ENCODE assay signal across 24 cellular contexts in genomic region chr11:112228706-112229105, GRCh38. TPM values are rescaled to one million over a fixed set of nuclear protein-coding genes. Genes with fewer than 3 reads are reported as not detected.
DNase-seq lines count a peak whose midpoint lies in the region; ATAC-seq and TF ChIP-seq lines count a peak whose summit lies in the region.
"Had no signal": no experiment of that assay in that cellular context is flagged by ENCODE, and none has a peak within 500 bp of the region (broad histone marks: within the 10 kb centered on the region; RNA-seq: fewer than 3 reads in every experiment).

No MANE protein-coding gene starts in this region.

- H3K56ac ChIP-seq in IMR-90 (ENCODE audit: extremely low read depth, insufficient read depth, low read length): no peak overlapping the region

- H3K4me3 ChIP-seq in IMR-90 (ENCODE audit: insufficient read depth, low read depth, low read length) (no peak overlapping the region), stomach (no peak overlapping the region), dorsolateral prefrontal cortex (peak overlapping the region in 1 of 59 donors; percentile 82)
- H3K4me3 ChIP-seq: SJSA1 had no signal

- H2BK20ac ChIP-seq in IMR-90 (ENCODE audit: low read depth, low read length): no peak overlapping the region

- peaks cover 0 to 15% of the 10 kb centered on the region in 2 donors for H3K36me3 Mint-ChIP-seq in activated T-cell treated with anti-CD3 and anti-CD28 coated beads, Interleukin-2, amount 50 U/mL, for 72 hours (ENCODE audit: insufficient read depth in 2 of 2)
- H3K36me3 Mint-ChIP-seq in brain: peaks cover 41% of the 10 kb centered on the region

- H3K27me3 Mint-ChIP-seq in activated T-cell treated with anti-CD3 and anti-CD28 coated beads, Interleukin-2, amount 50 U/mL, for 72 hours (ENCODE audit: low read depth): no peaks in the 10 kb centered on the region
- peaks cover 11% of the 10 kb centered on the region for H3K27me3 Mint-ChIP-seq in brain
- H3K27me3 Mint-ChIP-seq: CD8-positive, alpha-beta memory T cell had no signal

- peak overlapping the region; percentile 36; the same call in 1 of the 2 replicates for H2BK120ac ChIP-seq in IMR-90 (ENCODE audit: low read depth, low read length)

- no peaks in the 10 kb centered on the region for H3K9me3 ChIP-seq in IMR-90 (ENCODE audit: control insufficient read depth, insufficient read depth, low read length)
- H3K9me3 ChIP-seq in stomach: no peaks in the 10 kb centered on the region
- H3K9me3 ChIP-seq: SJSA1 had no signal

- TF ChIP-seq EP300 in stomach (IDR thresholded peaks at IDR 0.05): no peak

- H4K8ac ChIP-seq in IMR-90 (ENCODE audit: low read depth in 2 of 2, low read length in 2 of 2): peak overlapping the region in 1 of 2 experiments; percentile 20; a peak in 1 of 4 replicates

- H3K79me1 ChIP-seq in IMR-90 (ENCODE audit: low read depth in 1 of 2, low read length in 2 of 2): peaks cover 24 to 52% of the 10 kb centered on the region in 2 experiments

- in situ Hi-C loops in IMR-90 (cut with MboI; ENCODE audit: low sequenced_read_pairs): loop anchor here (10.0 kb wide), 2 partner anchors 136 to 1056 kb away; no protein-coding TSS in a partner anchor

- H3K4me3 Mint-ChIP-seq in activated T-cell treated with anti-CD3 and anti-CD28 coated beads, Interleukin-2, amount 50 U/mL, for 72 hours: no peak overlapping the region
- peak overlapping the region in 4 of 5 experiments; percentile 84 to 93 (median 88) for H3K4me3 Mint-ChIP-seq in brain
- H3K4me3 Mint-ChIP-seq: H9 had no signal

- intact Hi-C loops in IMR-90 (cut with micrococcal nuclease): loop anchor here (10.0 kb wide), 2 partner anchors 326 to 354 kb away; partner anchors contain the start of genes ALG9, CFAP68 and FDXACB1
- intact Hi-C loops in stomach (cut with DNase I; ENCODE audit: low total_unique reads): no loop called here
- intact Hi-C loops in dorsolateral prefrontal cortex (cut with DNase I): no loop called here

- TF ChIP-seq POLR2A in IMR-90 (IDR thresholded peaks at IDR 0.05; ENCODE audit: low read depth, low read length) (no peak), stomach (IDR thresholded peaks at IDR 0.05) (no peak)

- H3K9me3 Mint-ChIP-seq in activated T-cell treated with anti-CD3 and anti-CD28 coated beads, Interleukin-2, amount 50 U/mL, for 72 hours: no peaks in the 10 kb centered on the region
- no peaks in the 10 kb centered on the region for H3K9me3 Mint-ChIP-seq in brain
- H3K9me3 Mint-ChIP-seq: CD8-positive, alpha-beta memory T cell; H9 had no signal

- no peak for ATAC-seq in activated T-cell treated with anti-CD3 and anti-CD28 coated beads, Interleukin-2, amount 50 U/mL, for 72 hours (replicated peaks in 1 of 2)
- ATAC-seq in IMR-90 (ENCODE audit: low read depth): no peak
- ATAC-seq in HG02973 (IDR thresholded peaks at IDR 0.05; ENCODE audit: unreplicated experiment): no peak
- ATAC-seq: Right ventricle myocardium inferior had no signal

- TF ChIP-seq RAD21 in IMR-90 (IDR thresholded peaks at IDR 0.05; ENCODE audit: low read length): no peak

- peaks cover 6% of the 10 kb centered on the region; the same call in 1 of the 2 replicates for H4K20me1 ChIP-seq in IMR-90 (ENCODE audit: insufficient read depth, low read length)

- peaks cover 17% of the 10 kb centered on the region for H3K4me1 Mint-ChIP-seq in activated T-cell treated with anti-CD3 and anti-CD28 coated beads, Interleukin-2, amount 50 U/mL, for 72 hours (ENCODE audit: low read depth)
- peaks cover 53% of the 10 kb centered on the region for H3K4me1 Mint-ChIP-seq in brain

- H3K27me3 ChIP-seq in IMR-90 (ENCODE audit: control insufficient read depth, insufficient read depth, low read length) (no peaks in the 10 kb centered on the region), stomach (no peaks in the 10 kb centered on the region), dorsolateral prefrontal cortex (no peaks in the 10 kb centered on the region)
- H3K27me3 ChIP-seq: SJSA1 had no signal

- no peak overlapping the region for H3K9ac ChIP-seq in IMR-90 (ENCODE audit: low read depth, low read length)
- H3K9ac ChIP-seq: KMS-11 had no signal

- dilution Hi-C loops in IMR-90 (cut with HindIII; ENCODE audit: low sequenced_read_pairs, unreplicated experiment): no loop called here

- no peak overlapping the region; the same call in 1 of the 2 replicates for H3K18ac ChIP-seq in IMR-90 (ENCODE audit: low read depth, low read length)

- H3K4me1 ChIP-seq in IMR-90 (ENCODE audit: control insufficient read depth, insufficient read depth, low read length) (peaks cover 8% of the 10 kb centered on the region; the same call in 1 of the 2 replicates), stomach (peaks cover 7 to 55% (median 30%) of the 10 kb centered on the region in 4 donors)

- no peak overlapping the region for H3K14ac ChIP-seq in IMR-90 (replicated peaks; ENCODE audit: low read depth, low read length)

- no peak for DNase-seq in activated T-cell treated with anti-CD3 and anti-CD28 coated beads, Interleukin-2, amount 50 U/mL, for 72 hours
- DNase-seq in activated T-cell treated with anti-CD3 and anti-CD28 coated beads, Interleukin-2, amount 50 U/mL, for 1 hour: no peak
- DNase-seq in IMR-90 (no peak), stomach (no peak), dorsolateral prefrontal cortex (no peak)
- DNase-seq: 8988T; C1 segment of cervical spinal cord; Calu3; CD8-positive, alpha-beta memory T cell; DMS53; EL; GF-D8; H9; MV-4-11; NCI-H187; NCI-H446 treated with DMSO at 0.1 percent for 48 hours; NCI-H526 treated with DMSO at 0.1 percent for 48 hours; OCI-M1; SW 1271 had no signal

- H3K23ac ChIP-seq in IMR-90 (ENCODE audit: low read depth, low read length): no peak overlapping the region; the same call in 1 of the 2 replicates

- H3K27ac Mint-ChIP-seq in activated T-cell treated with anti-CD3 and anti-CD28 coated beads, Interleukin-2, amount 50 U/mL, for 72 hours: peak overlapping the region; percentile 31
- no peak overlapping the region for H3K27ac Mint-ChIP-seq in brain
- H3K27ac Mint-ChIP-seq: H9 had no signal

- H2AK5ac ChIP-seq in IMR-90 (ENCODE audit: low read depth, low read length): no peak overlapping the region; the same call in 1 of the 2 replicates

- peak overlapping the region; percentile 55 for H2BK5ac ChIP-seq in IMR-90 (ENCODE audit: low read depth, low read length, poor library complexity, severe bottlenecking)

- TF ChIP-seq CTCF in IMR-90 (conservative IDR thresholded peaks at IDR 0.05; ENCODE audit: low read depth, low read length) (no peak), brain (conservative IDR thresholded peaks at IDR 0.05) (no peak), stomach (IDR thresholded peaks at IDR 0.05) (no peak), dorsolateral prefrontal cortex (IDR thresholded peaks at IDR 0.05 in 54 of 56, conservative IDR thresholded peaks at IDR 0.05 in 2 of 56; ENCODE audit: low read depth in 1 of 56, partially characterized antibody in 56 of 56) (no peak)

- no peak overlapping the region for H2AK9ac ChIP-seq in IMR-90 (replicated peaks; ENCODE audit: low read depth, low read length, poor library complexity)

- CTCF ChIA-PET in IMR-90 (lab: Yijun Ruan, JAX): interaction anchor here (2.4 kb wide), 1 partner anchor 52 kb away, joined by 10 read pairs; no protein-coding TSS in a partner anchor

- H2BK15ac ChIP-seq in IMR-90 (ENCODE audit: low read depth, low read length): no peak overlapping the region

- H3K4me2 ChIP-seq in IMR-90 (ENCODE audit: low read depth, low read length): peak overlapping the region; percentile 24; the same call in 1 of the 2 replicates
- H3K4me2 ChIP-seq: KMS-11 had no signal

- H3K36me3 ChIP-seq in IMR-90 (ENCODE audit: control insufficient read depth, insufficient read depth, low read length): peaks cover 10% of the 10 kb centered on the region; the same call in 1 of the 2 replicates
- H3K36me3 ChIP-seq in stomach: peaks cover 0 to 45% (median 39%) of the 10 kb centered on the region in 4 donors

- no peak overlapping the region for H4K91ac ChIP-seq in IMR-90 (ENCODE audit: insufficient read depth, low read depth, low read length)

- H3K9me1 ChIP-seq in IMR-90 (ENCODE audit: insufficient read depth, low read length): no peaks in the 10 kb centered on the region; the same call in 1 of the 2 replicates

- peak overlapping the region; percentile 26; the same call in 1 of the 2 replicates for H3K4ac ChIP-seq in IMR-90 (ENCODE audit: low read depth, low read length)

- no peak overlapping the region for H4K5ac ChIP-seq in IMR-90 (ENCODE audit: low read depth, low read length)

- H2AFZ ChIP-seq in IMR-90 (replicated peaks; ENCODE audit: low read length, poor library complexity): no peak overlapping the region

- WGBS in IMR-90 (ENCODE audit: extremely low coverage in 2 of 2, insufficient read length in 1 of 2), 2 experiments: 100% methylated on average over 1 of the region's 2 CpGs; no CpG with 5 or more reads in 1 of the 2 experiments
- 45 to 60% (median 51%) methylated on average over 2 of the region's 2 CpGs for WGBS in stomach, 5 donors

- BruUV-seq in IMR-90 (replicated peaks; lab: Mats Ljungman, UMichigan): no TSS peak

- POLR2A ChIA-PET in IMR-90 (lab: Charles Lee; ENCODE audit: unreplicated experiment): no interaction called here

- no peak overlapping the region; the same call in 1 of the 2 replicates for H3K27ac ChIP-seq in IMR-90 (ENCODE audit: insufficient read depth, low read length)
- peak overlapping the region in 3 of 5 donors; percentile 95 to 98 (median 97) for H3K27ac ChIP-seq in stomach
- no peak overlapping the region for H3K27ac ChIP-seq in dorsolateral prefrontal cortex
- H3K27ac ChIP-seq: KMS-11, SJSA1 had no signal

RNA-seq across cellular contexts. Expression of gene PTS, which starts 2.5 kb away (rescaled TPM):
- 10 to 100 TPM; 28.7 to 28.9 TPM for total RNA-seq in activated T-cell treated with anti-CD3 and anti-CD28 coated beads, Interleukin-2, amount 50 U/mL, for 72 hours
- total RNA-seq in IMR-90 (2012; rRNA removed): 21.0 and 63.6 TPM in 2 replicates
- polyA plus RNA-seq in IMR-90 (2012; rRNA removed): 50.7 and 51.8 TPM in 2 replicates
- polyA plus RNA-seq in IMR-90 (2012; cell fraction: cytosol; rRNA removed): 17.3 and 17.8 TPM in 2 replicates
- polyA plus RNA-seq in IMR-90 (2012; cell fraction: nucleus; rRNA removed; ENCODE audit: low replicate concordance): 8.7 and 72.6 TPM in 2 replicates
- 26.1 TPM for polyA plus RNA-seq in brain (ENCODE audit: insufficient read depth, low read depth, low replicate concordance)
- total RNA-seq in stomach: 10 to 100 TPM; 11.3 to 87.8 (median 33.2) TPM
- 10 to 100 TPM; 53.0 to 76.1 (median 71.0) TPM for polyA plus RNA-seq in stomach
- total RNA-seq in dorsolateral prefrontal cortex: 10 to 100 TPM; 20.4 to 52.7 (median 39.5) TPM

RNA-seq across cellular contexts. Expression of gene PLET1, which starts 32.0 kb away (rescaled TPM):
- total RNA-seq in activated T-cell treated with anti-CD3 and anti-CD28 coated beads, Interleukin-2, amount 50 U/mL, for 72 hours: not detected
- total RNA-seq in IMR-90 (2012; rRNA removed) (not detected in 2 replicates), stomach (not detected), dorsolateral prefrontal cortex (not detected)
- polyA plus RNA-seq in IMR-90 (2012; rRNA removed) (not detected in 2 replicates), brain (ENCODE audit: insufficient read depth, low read depth, low replicate concordance) (not detected), stomach (not detected)
- not detected in 2 replicates for polyA plus RNA-seq in IMR-90 (2012; cell fraction: cytosol; rRNA removed)
- polyA plus RNA-seq in IMR-90 (2012; cell fraction: nucleus; rRNA removed; ENCODE audit: low replicate concordance): not detected in 2 replicates
- total RNA-seq: Calu3; CD8-positive, alpha-beta memory T cell; H9; Right ventricle myocardium inferior; SJSA1 had no signal
- polyA plus RNA-seq: CD8-positive, alpha-beta memory T cell had no signal

RNA-seq across cellular contexts. Expression of gene BCO2, which starts 53.4 kb away (rescaled TPM):
- 1 to 10 TPM; 1.1 to 1.3 TPM for total RNA-seq in activated T-cell treated with anti-CD3 and anti-CD28 coated beads, Interleukin-2, amount 50 U/mL, for 72 hours
- 0.18 and 0.83 TPM in 2 replicates for total RNA-seq in IMR-90 (2012; rRNA removed)
- polyA plus RNA-seq in IMR-90 (2012; rRNA removed): 0.20 and 0.68 TPM in 2 replicates
- 0.03 and 0.04 TPM in 2 replicates for polyA plus RNA-seq in IMR-90 (2012; cell fraction: cytosol; rRNA removed)
- 0.32 and 4.6 TPM in 2 replicates for polyA plus RNA-seq in IMR-90 (2012; cell fraction: nucleus; rRNA removed; ENCODE audit: low replicate concordance)
- 0.80 TPM for polyA plus RNA-seq in brain (ENCODE audit: insufficient read depth, low read depth, low replicate concordance)
- 10 to 100 TPM in 1 of 5 donors, 1 to 10 TPM in 1, under 1 TPM in 2, not detected in 1; 0.87 to 21.8 (median 1.3) TPM for total RNA-seq in stomach
- 1 to 10 TPM; 1.4 to 7.8 (median 2.9) TPM for polyA plus RNA-seq in stomach
- 10 to 100 TPM; 14.1 to 49.0 (median 26.6) TPM for total RNA-seq in dorsolateral prefrontal cortex

Comparison
In these comparisons a context has a peak if more than half of its experiments do, and no peak if none do; other contexts are left out.
1. H3K4me3 Mint-ChIP-seq: peak in brain (4 of 5); none in activated T-cell treated with anti-CD3 and anti-CD28 coated beads, Interleukin-2, amount 50 U/mL, for 72 hours (0 of 2).
2. H3K27ac ChIP-seq: peak in stomach (3 of 5); none in IMR-90 (single experiment) and dorsolateral prefrontal cortex (0 of 59).